1 cellular context compared by ENCODE assay signal in the genomic region with DNA sequence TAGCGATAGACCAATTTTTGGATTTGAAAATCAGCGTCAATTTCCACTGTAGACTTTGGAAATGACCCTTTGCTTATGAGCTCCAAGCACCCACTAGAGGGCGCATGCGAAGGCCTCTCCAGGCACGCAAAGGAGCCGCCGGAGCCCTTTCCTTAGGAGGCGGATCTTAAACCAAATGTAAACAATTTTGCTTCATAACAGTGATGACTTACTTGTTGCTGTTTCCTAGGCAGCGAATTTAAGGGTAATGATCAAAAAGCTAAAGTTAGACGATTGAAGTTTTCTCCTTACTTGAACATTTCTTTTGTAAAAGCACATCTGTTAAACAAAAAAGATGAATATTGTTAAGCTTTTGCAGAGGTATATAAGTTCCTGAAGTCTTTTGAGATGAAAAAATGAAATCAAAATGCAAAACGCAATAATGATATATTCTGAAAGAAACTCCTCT.
TF ChIP-seq lines count a peak whose summit lies in the region.

No MANE protein-coding gene starts in this region.

TF ChIP-seq in IMR-90, 13 proteins besides CTCF, POLR2A, EP300 and RAD21 (continued from another document):
- TF ChIP-seq, protein P1, sequence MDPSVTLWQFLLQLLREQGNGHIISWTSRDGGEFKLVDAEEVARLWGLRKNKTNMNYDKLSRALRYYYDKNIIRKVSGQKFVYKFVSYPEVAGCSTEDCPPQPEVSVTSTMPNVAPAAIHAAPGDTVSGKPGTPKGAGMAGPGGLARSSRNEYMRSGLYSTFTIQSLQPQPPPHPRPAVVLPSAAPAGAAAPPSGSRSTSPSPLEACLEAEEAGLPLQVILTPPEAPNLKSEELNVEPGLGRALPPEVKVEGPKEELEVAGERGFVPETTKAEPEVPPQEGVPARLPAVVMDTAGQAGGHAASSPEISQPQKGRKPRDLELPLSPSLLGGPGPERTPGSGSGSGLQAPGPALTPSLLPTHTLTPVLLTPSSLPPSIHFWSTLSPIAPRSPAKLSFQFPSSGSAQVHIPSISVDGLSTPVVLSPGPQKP (IDR thresholded peaks at IDR 0.05; ENCODE audit: borderline replicate concordance, low read depth, low read length) = no peak
